Comparison of ENCODE assay signal across 20 cellular contexts in genomic region chr11:22203281-22203680, GRCh38.
DNase-seq lines count a peak whose midpoint lies in the region; ATAC-seq lines count a peak whose summit lies in the region.
"Had no signal": no experiment of that assay in that cellular context is flagged by ENCODE, and none has a peak within 500 bp of the region (broad histone marks: within the 10 kb centered on the region; RNA-seq: fewer than 3 reads in every experiment).

No MANE protein-coding gene starts in this region.

- peak; percentile 93 for ATAC-seq in GM18511 (IDR thresholded peaks at IDR 0.05; ENCODE audit: unreplicated experiment)
- ATAC-seq in GM19438 (IDR thresholded peaks at IDR 0.05; ENCODE audit: low read depth, unreplicated experiment), result peak; percentile 76
- peak; percentile 80 for ATAC-seq in HG02798 (IDR thresholded peaks at IDR 0.05; ENCODE audit: poor library complexity, unreplicated experiment)
- peak; percentile 85 for ATAC-seq in HG03457 (IDR thresholded peaks at IDR 0.05; ENCODE audit: unreplicated experiment)
- no peak for ATAC-seq in HG02571 (IDR thresholded peaks at IDR 0.05; ENCODE audit: unreplicated experiment)
- ATAC-seq: activated CD8-positive, alpha-beta T cell treated with anti-CD3 and anti-CD28 coated beads, Interleukin-2, amount 10 ng/mL, durations not matched to agents 7 days and 5 days; stimulated activated effector memory CD8-positive, alpha-beta T cell treated with anti-CD3 and anti-CD28 coated beads, Interleukin-12 subunit alpha, Interleukin-12 subunit beta, amount 100 ng/mL, for 72 hours had no signal

- DNase-seq in activated naive CD4-positive, alpha-beta T cell (lab: John Stamatoyannopoulos, UW), result no peak
- no peak for DNase-seq in putamen (ENCODE audit: low spot score)
- no peak for DNase-seq in NCI-H524 (lab: John Stamatoyannopoulos, UW)
- DNase-seq: activated CD4-positive, alpha-beta T cell treated with anti-CD3 and anti-CD28 coated beads for 1 hour; activated CD8-positive, alpha-beta T cell treated with anti-CD3 and anti-CD28 coated beads, Interleukin-2, amount 10 ng/mL, durations not matched to agents 7 days and 5 days; activated naive CD4-positive, alpha-beta T cell treated with Interleukin-2 at 50 U/mL for 16 hours; activated T-cell treated with anti-CD3 and anti-CD28 coated beads, Interleukin-2, amount 50 U/mL, for 24 hours; C1 segment of cervical spinal cord; HCEC 1CT; Karpas-422; kidney glomerular epithelial cell; mammary epithelial cell; MV-4-11; NCI-H510A treated with DMSO at 0.1 percent for 48 hours had no signal
